Comparison of ENCODE assay signal across 19 cellular contexts in genomic region chr1:116128669-116129068, GRCh38. TPM values are rescaled to one million over a fixed set of nuclear protein-coding genes. Genes with fewer than 3 reads are reported as not detected.
A peak's percentile ranks its signal among the peaks of the same experiment; 100 is the strongest.
DNase-seq lines count a peak whose midpoint lies in the region; ATAC-seq lines count a peak whose summit lies in the region.
"Had no signal": no experiment of that assay in that cellular context is flagged by ENCODE, and none has a peak within 500 bp of the region (broad histone marks: within the 10 kb centered on the region; RNA-seq: fewer than 3 reads in every experiment).

No MANE protein-coding gene starts in this region.

- H3K27ac Mint-ChIP-seq in activated T-cell treated with anti-CD3 and anti-CD28 coated beads, Interleukin-2, amount 50 U/mL, for 24 hours = peak overlapping the region; percentile 66
- H3K27ac Mint-ChIP-seq in naive thymus-derived CD4-positive, alpha-beta T cell = peak overlapping the region in 8 of 9 donors; percentile 11 to 76 (median 56)
- H3K27ac Mint-ChIP-seq: activated B cell treated with CpG ODN at 0.5 μM for 24 hours, neural progenitor cell had no signal

- peaks cover 11 to 15% of the 10 kb centered on the region in 2 donors for H3K4me1 ChIP-seq in naive thymus-derived CD4-positive, alpha-beta T cell (ENCODE audit: control insufficient read depth in 2 of 2, insufficient read depth in 2 of 2, low read length in 2 of 2)
- H3K4me1 ChIP-seq: ascending aorta; BLaER1 treated with 17β-estradiol and CSF1 and Interleukin-3, amounts not matched to agents 10 nM and 100 nM; neural progenitor cell had no signal

- DNase-seq in activated CD4-positive, alpha-beta T cell treated with anti-CD3 and anti-CD28 coated beads for 48 hours = peak; percentile 69
- peak; percentile 64 for DNase-seq in activated T-cell treated with anti-CD3 and anti-CD28 coated beads, Interleukin-2, amount 50 U/mL, for 24 hours
- DNase-seq in naive thymus-derived CD4-positive, alpha-beta T cell = peak in 5 of 9 donors; percentile 21 to 43 (median 33)
- peak; percentile 59 to 62 for DNase-seq in stimulated activated CD8-positive, alpha-beta memory T cell treated with anti-CD3 and anti-CD28 coated beads, Interleukin-7, amount 100 ng/mL, for 4 hours (ENCODE audit: low read depth in 2 of 2)
- DNase-seq in SKM-1 (lab: John Stamatoyannopoulos, UW; ENCODE audit: unreplicated experiment) (no peak), NCI-H2196 treated with DMSO at 0.1 percent for 48 hours (lab: John Stamatoyannopoulos, UW; ENCODE audit: unreplicated experiment) (no peak), GM03348 (ENCODE audit: low spot score) (no peak)
- DNase-seq: activated B cell treated with CpG ODN at 0.5 μM for 24 hours, GF-D8, NCI-H1436, NCI-H524 treated with DMSO at 0.1 percent for 48 hours, PC-9 had no signal

- no peaks in the 10 kb centered on the region for H3K27me3 ChIP-seq in naive thymus-derived CD4-positive, alpha-beta T cell (ENCODE audit: control insufficient read depth in 2 of 2, insufficient read depth in 2 of 2, low read length in 2 of 2)
- H3K27me3 ChIP-seq: ascending aorta; BLaER1 treated with 17β-estradiol and CSF1 and Interleukin-3, amounts not matched to agents 10 nM and 100 nM; neural progenitor cell had no signal

- no peak overlapping the region for H3K4me3 ChIP-seq in naive thymus-derived CD4-positive, alpha-beta T cell (ENCODE audit: low read length)
- H3K4me3 ChIP-seq: ascending aorta; BLaER1 treated with 17β-estradiol and CSF1 and Interleukin-3, amounts not matched to agents 10 nM and 100 nM; lung; neural progenitor cell; PC-9 had no signal

- no peaks in the 10 kb centered on the region for H3K36me3 ChIP-seq in naive thymus-derived CD4-positive, alpha-beta T cell (ENCODE audit: control insufficient read depth in 2 of 3, insufficient read depth in 3 of 3, low read length in 3 of 3)
- H3K36me3 ChIP-seq: ascending aorta; BLaER1 treated with 17β-estradiol and CSF1 and Interleukin-3, amounts not matched to agents 10 nM and 100 nM; neural progenitor cell had no signal

- peaks cover 24% of the 10 kb centered on the region for H3K27me3 Mint-ChIP-seq in activated T-cell treated with anti-CD3 and anti-CD28 coated beads, Interleukin-2, amount 50 U/mL, for 24 hours
- peaks cover 0 to 22% (median under 1%) of the 10 kb centered on the region in 5 donors for H3K27me3 Mint-ChIP-seq in naive thymus-derived CD4-positive, alpha-beta T cell
- H3K27me3 Mint-ChIP-seq: activated B cell treated with CpG ODN at 0.5 μM for 24 hours had no signal

- intact Hi-C loops in naive thymus-derived CD4-positive, alpha-beta T cell (cut with micrococcal nuclease) = no loop called here

- no peaks in the 10 kb centered on the region for H3K36me3 Mint-ChIP-seq in activated T-cell treated with anti-CD3 and anti-CD28 coated beads, Interleukin-2, amount 50 U/mL, for 24 hours (ENCODE audit: low read depth)
- no peaks in the 10 kb centered on the region for H3K36me3 Mint-ChIP-seq in naive thymus-derived CD4-positive, alpha-beta T cell
- H3K36me3 Mint-ChIP-seq: neural progenitor cell had no signal

- H3K4me3 Mint-ChIP-seq in activated T-cell treated with anti-CD3 and anti-CD28 coated beads, Interleukin-2, amount 50 U/mL, for 24 hours = peak overlapping the region; percentile 11
- H3K4me3 Mint-ChIP-seq in naive thymus-derived CD4-positive, alpha-beta T cell = peak overlapping the region in 9 of 10 donors; percentile 2 to 58 (median 9)
- H3K4me3 Mint-ChIP-seq: activated B cell treated with CpG ODN at 0.5 μM for 24 hours, neural progenitor cell had no signal

- no peaks in the 10 kb centered on the region for H3K9me3 Mint-ChIP-seq in activated T-cell treated with anti-CD3 and anti-CD28 coated beads, Interleukin-2, amount 50 U/mL, for 24 hours
- H3K9me3 Mint-ChIP-seq in naive thymus-derived CD4-positive, alpha-beta T cell = no peaks in the 10 kb centered on the region
- H3K9me3 Mint-ChIP-seq: activated B cell treated with CpG ODN at 0.5 μM for 24 hours, neural progenitor cell had no signal

- H3K9me3 ChIP-seq in naive thymus-derived CD4-positive, alpha-beta T cell (ENCODE audit: control insufficient read depth in 2 of 3, low read length in 3 of 3) = no peaks in the 10 kb centered on the region
- H3K9me3 ChIP-seq: ascending aorta; BLaER1 treated with 17β-estradiol and CSF1 and Interleukin-3, amounts not matched to agents 10 nM and 100 nM had no signal

- no peak overlapping the region for H3K27ac ChIP-seq in naive thymus-derived CD4-positive, alpha-beta T cell (ENCODE audit: low read depth, low read length)
- H3K27ac ChIP-seq: ascending aorta; BLaER1 treated with 17β-estradiol and CSF1 and Interleukin-3, amounts not matched to agents 10 nM and 100 nM; KMS-11; neural progenitor cell; PC-9 had no signal

- ATAC-seq in naive thymus-derived CD4-positive, alpha-beta T cell = peak; percentile 71

- CTCF ChIA-PET in naive thymus-derived CD4-positive, alpha-beta T cell (lab: Charles Lee) = interaction anchor here (0.8 to 1.7 kb wide), 2 partner anchors 10 kb away, joined by 3 to 6 read pairs; no protein-coding TSS in a partner anchor

- peaks cover 43% of the 10 kb centered on the region for H3K4me1 Mint-ChIP-seq in activated T-cell treated with anti-CD3 and anti-CD28 coated beads, Interleukin-2, amount 50 U/mL, for 24 hours (ENCODE audit: low read depth)
- H3K4me1 Mint-ChIP-seq in naive thymus-derived CD4-positive, alpha-beta T cell = peaks cover 13 to 44% (median 38%) of the 10 kb centered on the region in 7 donors
- H3K4me1 Mint-ChIP-seq: activated B cell treated with CpG ODN at 0.5 μM for 24 hours, neural progenitor cell had no signal

- POLR2A ChIA-PET in naive thymus-derived CD4-positive, alpha-beta T cell (lab: Charles Lee) = no interaction called here

RNA-seq across cellular contexts. Expression of gene MAB21L3, which starts 17.5 kb away (rescaled TPM):
- under 1 TPM in 1 of 5 experiments, not detected in 4; 0.12 TPM for total RNA-seq in naive thymus-derived CD4-positive, alpha-beta T cell
- polyA plus RNA-seq in naive thymus-derived CD4-positive, alpha-beta T cell = not detected
- total RNA-seq: activated B cell treated with CpG ODN at 0.5 μM for 24 hours, ascending aorta, H4, PC-9, skeletal muscle tissue had no signal

Comparison
In these comparisons a context has a peak if more than half of its experiments do, and no peak if none do; other contexts are left out.
1. DNase-seq: peak in activated CD4-positive, alpha-beta T cell treated with anti-CD3 and anti-CD28 coated beads for 48 hours (single experiment), activated T-cell treated with anti-CD3 and anti-CD28 coated beads, Interleukin-2, amount 50 U/mL, for 24 hours (single experiment), naive thymus-derived CD4-positive, alpha-beta T cell (5 of 9) and stimulated activated CD8-positive, alpha-beta memory T cell treated with anti-CD3 and anti-CD28 coated beads, Interleukin-7, amount 100 ng/mL, for 4 hours (2 of 2); none in SKM-1 (single experiment), NCI-H2196 treated with DMSO at 0.1 percent for 48 hours (single experiment) and GM03348 (single experiment).